ENCODE assay signal across 17 cellular contexts in genomic region chr22:42865536-42865935, GRCh38. TPM values are rescaled to one million over a fixed set of nuclear protein-coding genes. Genes with fewer than 3 reads are reported as not detected.
DNase-seq lines count a peak whose midpoint lies in the region; ATAC-seq and TF ChIP-seq lines count a peak whose summit lies in the region.
"Had no signal": no experiment of that assay in that cellular context is flagged by ENCODE, and none has a peak within 500 bp of the region (broad histone marks: within the 10 kb centered on the region; RNA-seq: fewer than 3 reads in every experiment).

No MANE protein-coding gene starts in this region.

- H3K4me1 ChIP-seq in heart left ventricle: peaks cover 0 to 28% (median 12%) of the 10 kb centered on the region in 12 donors

- POLR2A ChIA-PET in activated CD8-positive, alpha-beta T cell treated with anti-CD3 and anti-CD28 coated beads, Interleukin-2, amount 10 ng/mL, durations not matched to agents 7 days and 5 days (lab: Charles Lee): no interaction called here

- no peak for TF ChIP-seq CTCF in HFFc6 (IDR thresholded peaks at IDR 0.05)
- TF ChIP-seq CTCF in chondrocyte (IDR thresholded peaks at IDR 0.05): no peak
- no peak for TF ChIP-seq CTCF in neural crest cell (conservative IDR thresholded peaks at IDR 0.05)
- no peak for TF ChIP-seq CTCF in heart left ventricle (IDR thresholded peaks at IDR 0.05)

- H3K27me3 ChIP-seq in heart left ventricle: no peaks in the 10 kb centered on the region
- H3K27me3 ChIP-seq: BLaER1 had no signal

- H3K4me3 Mint-ChIP-seq in HFFc6 (no peak overlapping the region), chondrocyte (ENCODE audit: unreplicated experiment) (no peak overlapping the region), neural crest cell (peak overlapping the region; percentile 36)
- H3K4me3 Mint-ChIP-seq in activated CD8-positive, alpha-beta T cell treated with anti-CD3 and anti-CD28 coated beads, Interleukin-2, amount 10 ng/mL, durations not matched to agents 7 days and 5 days: no peak overlapping the region
- H3K4me3 Mint-ChIP-seq: CD14-positive monocyte; CD4-positive, alpha-beta memory T cell; GM23338 had no signal

- H3K27ac Mint-ChIP-seq in HFFc6: peak overlapping the region; percentile 55; the same call in 1 of the 2 replicates
- H3K27ac Mint-ChIP-seq in chondrocyte (ENCODE audit: unreplicated experiment): peak overlapping the region; percentile 0
- peak overlapping the region; percentile 29 for H3K27ac Mint-ChIP-seq in neural crest cell (ENCODE audit: unreplicated experiment)
- H3K27ac Mint-ChIP-seq in activated CD8-positive, alpha-beta T cell treated with anti-CD3 and anti-CD28 coated beads, Interleukin-2, amount 10 ng/mL, durations not matched to agents 7 days and 5 days: no peak overlapping the region
- H3K27ac Mint-ChIP-seq: GM23338 had no signal

- ATAC-seq in heart left ventricle (no peak), GM18868 (IDR thresholded peaks at IDR 0.05; ENCODE audit: unreplicated experiment) (no peak)
- no peak for ATAC-seq in activated CD8-positive, alpha-beta T cell treated with anti-CD3 and anti-CD28 coated beads, Interleukin-2, amount 10 ng/mL, durations not matched to agents 7 days and 5 days
- ATAC-seq: GM23338 had no signal

- TF ChIP-seq POLR2A in heart left ventricle (IDR thresholded peaks at IDR 0.05): no peak

- DNase-seq in Caki2 (ENCODE audit: low read depth) (peak; percentile 39), HFFc6 (no peak), chondrocyte (ENCODE audit: low spot score) (no peak), neural crest cell (ENCODE audit: low read depth, low spot score) (no peak), heart left ventricle (no peak), inferior parietal cortex (ENCODE audit: extremely low spot score) (no peak)
- no peak for DNase-seq in activated CD8-positive, alpha-beta T cell treated with anti-CD3 and anti-CD28 coated beads, Interleukin-2, amount 10 ng/mL, durations not matched to agents 7 days and 5 days
- DNase-seq: 8988T; CD4-positive, alpha-beta memory T cell; DMS79; GDM1; HCEC 1CT; IMR-90 had no signal

- H3K4me3 ChIP-seq in heart left ventricle: no peak overlapping the region
- H3K4me3 ChIP-seq: BLaER1, GM23338 had no signal

- in situ Hi-C loops in Caki2 (cut with HindIII; ENCODE audit: low pct_unique_long_range_greater_than_20kb, low sequenced_read_pairs): no loop called here

- 85 to 87% (median 86%) methylated on average over 8 of the region's 8 CpGs for WGBS in heart left ventricle, 4 donors

- H3K9me3 Mint-ChIP-seq in HFFc6: no peaks in the 10 kb centered on the region; the same call in 1 of the 2 replicates
- H3K9me3 Mint-ChIP-seq in chondrocyte (ENCODE audit: low read depth): no peaks in the 10 kb centered on the region
- H3K9me3 Mint-ChIP-seq in neural crest cell: no peaks in the 10 kb centered on the region
- no peaks in the 10 kb centered on the region for H3K9me3 Mint-ChIP-seq in activated CD8-positive, alpha-beta T cell treated with anti-CD3 and anti-CD28 coated beads, Interleukin-2, amount 10 ng/mL, durations not matched to agents 7 days and 5 days (ENCODE audit: insufficient read depth)
- H3K9me3 Mint-ChIP-seq: CD4-positive, alpha-beta memory T cell; GM23338 had no signal

- H3K27me3 Mint-ChIP-seq in HFFc6 (ENCODE audit: insufficient read depth) (peaks cover 6% of the 10 kb centered on the region), chondrocyte (ENCODE audit: low read depth) (no peaks in the 10 kb centered on the region), neural crest cell (ENCODE audit: low read depth) (no peaks in the 10 kb centered on the region)
- H3K27me3 Mint-ChIP-seq in activated CD8-positive, alpha-beta T cell treated with anti-CD3 and anti-CD28 coated beads, Interleukin-2, amount 10 ng/mL, durations not matched to agents 7 days and 5 days (ENCODE audit: low read depth): no peaks in the 10 kb centered on the region
- H3K27me3 Mint-ChIP-seq: CD4-positive, alpha-beta memory T cell had no signal

- H3K27ac ChIP-seq in heart left ventricle: no peak overlapping the region
- H3K27ac ChIP-seq: BLaER1 had no signal

- peaks cover 0 to 19% (median 6%) of the 10 kb centered on the region in 9 donors for H3K36me3 ChIP-seq in heart left ventricle

- H3K9me3 ChIP-seq in heart left ventricle: no peaks in the 10 kb centered on the region

- intact Hi-C loops in heart left ventricle (cut with DNase I): loop anchor here in 9 of 10 donors (5.0 to 10.0 kb wide), 10 partner anchors 37 to 229 kb away; partner anchors contain the start of gene TTLL1 (in 1 of the 9)

- H3K4me1 Mint-ChIP-seq in HFFc6 (ENCODE audit: low read depth) (peaks cover 29% of the 10 kb centered on the region), chondrocyte (ENCODE audit: low read depth) (peaks cover 45% of the 10 kb centered on the region), neural crest cell (peaks cover 3% of the 10 kb centered on the region)
- H3K4me1 Mint-ChIP-seq in activated CD8-positive, alpha-beta T cell treated with anti-CD3 and anti-CD28 coated beads, Interleukin-2, amount 10 ng/mL, durations not matched to agents 7 days and 5 days (ENCODE audit: low read depth): peaks cover 16% of the 10 kb centered on the region

- H3K36me3 Mint-ChIP-seq in HFFc6 (ENCODE audit: low read depth) (peaks cover 20% of the 10 kb centered on the region), chondrocyte (ENCODE audit: low read depth) (peaks cover 2% of the 10 kb centered on the region), neural crest cell (ENCODE audit: low read depth) (peaks cover 2% of the 10 kb centered on the region)
- peaks cover 9% of the 10 kb centered on the region for H3K36me3 Mint-ChIP-seq in activated CD8-positive, alpha-beta T cell treated with anti-CD3 and anti-CD28 coated beads, Interleukin-2, amount 10 ng/mL, durations not matched to agents 7 days and 5 days (ENCODE audit: low read depth)

- CTCF ChIA-PET in activated CD8-positive, alpha-beta T cell treated with anti-CD3 and anti-CD28 coated beads, Interleukin-2, amount 10 ng/mL, durations not matched to agents 7 days and 5 days (lab: Charles Lee): no interaction called here

RNA-seq across cellular contexts. Expression of gene ARFGAP3, which starts 8.5 kb away (rescaled TPM):
- total RNA-seq in Caki2 (2014; rRNA removed; shearing (Covaris generic); ENCODE audit: low replicate concordance): 29.8 TPM in 2 replicates
- 10 to 100 TPM; 62.6 to 77.7 (median 66.8) TPM for total RNA-seq in HFFc6 (2021; fragmentation: NEBNext Ultra II Directional; extraction: Animal tissue kit (Norgen Biotek cat#: 25700))
- total RNA-seq in chondrocyte (79.6 to 88.1 TPM (median 80.8 TPM) in 3 replicates), neural crest cell (28.4 and 29.9 TPM in 2 replicates), heart left ventricle (10 to 100 TPM; 15.4 to 30.9 (median 25.1) TPM)
- 10 to 100 TPM; 13.3 to 34.0 TPM for polyA plus RNA-seq in heart left ventricle
- total RNA-seq in activated CD8-positive, alpha-beta T cell treated with anti-CD3 and anti-CD28 coated beads, Interleukin-2, amount 10 ng/mL, durations not matched to agents 7 days and 5 days: 10 to 100 TPM; 35.8 to 36.7 TPM
